In genomic region chr3:67875338-67875737, GRCh38 we compare ENCODE assay signal across 22 cellular contexts.
DNase-seq lines count a peak whose midpoint lies in the region; ATAC-seq and TF ChIP-seq lines count a peak whose summit lies in the region.
"Had no signal": no experiment of that assay in that cellular context is flagged by ENCODE, and none has a peak within 500 bp of the region (broad histone marks: within the 10 kb centered on the region; RNA-seq: fewer than 3 reads in every experiment).

No MANE protein-coding gene starts in this region.

- peaks cover 4% of the 10 kb centered on the region; the same call in 1 of the 2 replicates for H3K9me3 Mint-ChIP-seq in HFFc6
- no peaks in the 10 kb centered on the region for H3K9me3 Mint-ChIP-seq in activated CD8-positive, alpha-beta memory T cell treated with anti-CD3 and anti-CD28 coated beads, Interleukin-2, amount 10 ng/mL, durations not matched to agents 7 days and 5 days (ENCODE audit: low read depth)
- H3K9me3 Mint-ChIP-seq: activated CD4-positive, alpha-beta memory T cell treated with anti-CD3 and anti-CD28 coated beads, Interleukin-2, amount 10 ng/mL, durations not matched to agents 7 days and 5 days had no signal

- peak overlapping the region; percentile 20; the same call in 1 of the 2 replicates for H3K27ac Mint-ChIP-seq in HFFc6
- H3K27ac Mint-ChIP-seq in activated CD8-positive, alpha-beta memory T cell treated with anti-CD3 and anti-CD28 coated beads, Interleukin-2, amount 10 ng/mL, durations not matched to agents 7 days and 5 days, result no peak overlapping the region
- H3K27ac Mint-ChIP-seq: activated CD4-positive, alpha-beta memory T cell treated with anti-CD3 and anti-CD28 coated beads, Interleukin-2, amount 10 ng/mL, durations not matched to agents 7 days and 5 days; activated naive CD8-positive, alpha-beta T cell; progenitor cell of endocrine pancreas had no signal

- no peaks in the 10 kb centered on the region for H3K36me3 Mint-ChIP-seq in HFFc6 (ENCODE audit: low read depth)
- no peaks in the 10 kb centered on the region for H3K36me3 Mint-ChIP-seq in activated CD8-positive, alpha-beta memory T cell treated with anti-CD3 and anti-CD28 coated beads, Interleukin-2, amount 10 ng/mL, durations not matched to agents 7 days and 5 days

- no peak for TF ChIP-seq CTCF in HFFc6 (IDR thresholded peaks at IDR 0.05)

- CTCF ChIA-PET in activated CD8-positive, alpha-beta memory T cell treated with anti-CD3 and anti-CD28 coated beads, Interleukin-2, amount 10 ng/mL, durations not matched to agents 7 days and 5 days (lab: Charles Lee), result no interaction called here

- H3K27me3 Mint-ChIP-seq in HFFc6 (ENCODE audit: insufficient read depth), result no peaks in the 10 kb centered on the region
- H3K27me3 Mint-ChIP-seq in activated CD8-positive, alpha-beta memory T cell treated with anti-CD3 and anti-CD28 coated beads, Interleukin-2, amount 10 ng/mL, durations not matched to agents 7 days and 5 days, result no peaks in the 10 kb centered on the region
- H3K27me3 Mint-ChIP-seq: activated CD4-positive, alpha-beta memory T cell treated with anti-CD3 and anti-CD28 coated beads, Interleukin-2, amount 10 ng/mL, durations not matched to agents 7 days and 5 days; activated naive CD8-positive, alpha-beta T cell; progenitor cell of endocrine pancreas had no signal

- peak; percentile 72 for DNase-seq in A172 (ENCODE audit: low spot score)
- DNase-seq in HFFc6, result no peak
- peak; percentile 75 for DNase-seq in astrocyte of the hippocampus (ENCODE audit: low read depth, low spot score)
- DNase-seq in left lobe of liver (ENCODE audit: low spot score), result peak; percentile 48
- no peak for DNase-seq in activated CD8-positive, alpha-beta memory T cell treated with anti-CD3 and anti-CD28 coated beads, Interleukin-2, amount 10 ng/mL, durations not matched to agents 7 days and 5 days
- no peak for DNase-seq in LoVo (ENCODE audit: low spot score)
- DNase-seq in NCI-H524 (lab: John Stamatoyannopoulos, UW), result no peak
- no peak for DNase-seq in kidney glomerular epithelial cell (lab: John Stamatoyannopoulos, UW)
- DNase-seq: 8988T; activated CD4-positive, alpha-beta memory T cell treated with anti-CD3 and anti-CD28 coated beads, Interleukin-2, amount 10 ng/mL, durations not matched to agents 7 days and 5 days; BE2C; cerebellar nuclear complex; DMS79 treated with DMSO at 0.1 percent for 48 hours; effector CD4-positive, alpha-beta T cell; erythroblast; lower lobe of right lung; NCI-H1436 treated with DMSO at 0.1 percent for 48 hours; NCI-H524 treated with DMSO at 0.1 percent for 48 hours; NK-92 treated with Interleukin-12 subunit alpha and Interleukin-12 subunit beta, amount 100 ng/mL, for 24 hours; T-helper 1 cell had no signal

- peaks cover 21% of the 10 kb centered on the region for H3K4me1 Mint-ChIP-seq in HFFc6 (ENCODE audit: low read depth)
- H3K4me1 Mint-ChIP-seq in activated CD8-positive, alpha-beta memory T cell treated with anti-CD3 and anti-CD28 coated beads, Interleukin-2, amount 10 ng/mL, durations not matched to agents 7 days and 5 days, result no peaks in the 10 kb centered on the region
- H3K4me1 Mint-ChIP-seq: activated CD4-positive, alpha-beta memory T cell treated with anti-CD3 and anti-CD28 coated beads, Interleukin-2, amount 10 ng/mL, durations not matched to agents 7 days and 5 days had no signal

- H3K4me3 Mint-ChIP-seq in HFFc6, result peak overlapping the region; percentile 14; the same call in 1 of the 2 replicates
- no peak overlapping the region for H3K4me3 Mint-ChIP-seq in activated CD8-positive, alpha-beta memory T cell treated with anti-CD3 and anti-CD28 coated beads, Interleukin-2, amount 10 ng/mL, durations not matched to agents 7 days and 5 days
- H3K4me3 Mint-ChIP-seq: activated CD4-positive, alpha-beta memory T cell treated with anti-CD3 and anti-CD28 coated beads, Interleukin-2, amount 10 ng/mL, durations not matched to agents 7 days and 5 days; activated naive CD8-positive, alpha-beta T cell had no signal

- peak; percentile 57 for ATAC-seq in left lobe of liver
- no peak for ATAC-seq in activated CD8-positive, alpha-beta memory T cell treated with anti-CD3 and anti-CD28 coated beads, Interleukin-2, amount 10 ng/mL, durations not matched to agents 7 days and 5 days
- ATAC-seq: lower lobe of right lung had no signal

Comparison
In these comparisons a context has a peak if more than half of its experiments do, and no peak if none do; other contexts are left out.
1. DNase-seq: peak in A172 (single experiment), astrocyte of the hippocampus (single experiment) and left lobe of liver (single experiment); none in HFFc6 (single experiment), activated CD8-positive, alpha-beta memory T cell treated with anti-CD3 and anti-CD28 coated beads, Interleukin-2, amount 10 ng/mL, durations not matched to agents 7 days and 5 days (single experiment), LoVo (single experiment), NCI-H524 (0 of 2) and kidney glomerular epithelial cell (single experiment).